Comparison of ENCODE assay signal across 17 cellular contexts in genomic region chr13:78593129-78593528, GRCh38. TPM values are rescaled to one million over a fixed set of nuclear protein-coding genes. Genes with fewer than 3 reads are reported as not detected.
DNase-seq lines count a peak whose midpoint lies in the region; ATAC-seq and TF ChIP-seq lines count a peak whose summit lies in the region.
"Had no signal": no experiment of that assay in that cellular context is flagged by ENCODE, and none has a peak within 500 bp of the region (broad histone marks: within the 10 kb centered on the region; RNA-seq: fewer than 3 reads in every experiment).

No MANE protein-coding gene starts in this region.

- peaks cover 3% of the 10 kb centered on the region; the same call in 1 of the 2 replicates for H3K4me1 ChIP-seq in SJCRH30
- H3K4me1 ChIP-seq in iPS-18a (ENCODE audit: control insufficient read depth, low read depth, low read length): peaks cover 25% of the 10 kb centered on the region
- no peaks in the 10 kb centered on the region for H3K4me1 ChIP-seq in breast epithelium
- H3K4me1 ChIP-seq: HAP-1 had no signal

- H3K4me3 Mint-ChIP-seq in IgD-negative memory B cell: peak overlapping the region in 1 of 4 donors; percentile 48
- H3K4me3 Mint-ChIP-seq in activated T-helper 1 cell treated with anti-CD3 and anti-CD28 coated beads, Interleukin-12 subunit alpha, Interleukin-12 subunit beta, Interleukin-2, Interleukin-4 antibody, amounts not matched to agents 30 ng/mL and 10 ng/mL and 1 ng/mL, durations not matched to agents 14 hours and 24 hours and 36 hours: no peak overlapping the region
- H3K4me3 Mint-ChIP-seq: HFFc6 had no signal

- no peak for DNase-seq in SJCRH30
- no peak for DNase-seq in activated T-helper 1 cell treated with anti-CD3 and anti-CD28 coated beads, Interleukin-12 subunit alpha, Interleukin-12 subunit beta, Interleukin-2, Interleukin-4 antibody, amounts not matched to agents 30 ng/mL and 10 ng/mL and 1 ng/mL, durations not matched to agents 14 hours and 24 hours and 36 hours (ENCODE audit: low spot score)
- no peak for DNase-seq in NCI-H82 (lab: John Stamatoyannopoulos, UW)
- DNase-seq in breast epithelium (ENCODE audit: low spot score in 2 of 2): no peak
- DNase-seq in nucleus accumbens (lab: John Stamatoyannopoulos, UW): no peak
- DNase-seq: C1 segment of cervical spinal cord; Calu3; CD4-positive, alpha-beta memory T cell; COR-L47; GM23248; HFFc6 had no signal

- H3K27me3 ChIP-seq in SJCRH30: no peaks in the 10 kb centered on the region
- H3K27me3 ChIP-seq in iPS-18a (ENCODE audit: control insufficient read depth, insufficient read depth, low read length): peaks cover 100% of the 10 kb centered on the region
- H3K27me3 ChIP-seq in breast epithelium: peaks cover 3 to 85% of the 10 kb centered on the region in 2 donors

- H3K36me3 ChIP-seq in SJCRH30 (no peaks in the 10 kb centered on the region; the same call in 1 of the 2 replicates), iPS-18a (ENCODE audit: control insufficient read depth, low read depth, low read length) (no peaks in the 10 kb centered on the region), breast epithelium (no peaks in the 10 kb centered on the region)
- H3K36me3 ChIP-seq: HAP-1 had no signal

- intact Hi-C loops in activated T-helper 1 cell treated with anti-CD3 and anti-CD28 coated beads, Interleukin-12 subunit alpha, Interleukin-12 subunit beta, Interleukin-2, Interleukin-4 antibody, amounts not matched to agents 30 ng/mL and 10 ng/mL and 1 ng/mL, durations not matched to agents 14 hours and 24 hours and 36 hours (cut with micrococcal nuclease): loop anchor here (2.0 to 5.0 kb wide), 3 partner anchors 16 to 671 kb away; no protein-coding TSS in a partner anchor
- intact Hi-C loops in breast epithelium (cut with DNase I; ENCODE audit: low total_unique reads): no loop called here

- H3K9me3 Mint-ChIP-seq in IgD-negative memory B cell: peaks cover 5 to 18% (median 11%) of the 10 kb centered on the region in 3 donors
- no peaks in the 10 kb centered on the region for H3K9me3 Mint-ChIP-seq in activated T-helper 1 cell treated with anti-CD3 and anti-CD28 coated beads, Interleukin-12 subunit alpha, Interleukin-12 subunit beta, Interleukin-2, Interleukin-4 antibody, amounts not matched to agents 30 ng/mL and 10 ng/mL and 1 ng/mL, durations not matched to agents 14 hours and 24 hours and 36 hours
- H3K9me3 Mint-ChIP-seq: HFFc6 had no signal

- TF ChIP-seq CTCF in breast epithelium (IDR thresholded peaks at IDR 0.05): no peak

- peaks cover 64% of the 10 kb centered on the region for H3K27me3 Mint-ChIP-seq in IgD-negative memory B cell
- peaks cover 81% of the 10 kb centered on the region for H3K27me3 Mint-ChIP-seq in activated T-helper 1 cell treated with anti-CD3 and anti-CD28 coated beads, Interleukin-12 subunit alpha, Interleukin-12 subunit beta, Interleukin-2, Interleukin-4 antibody, amounts not matched to agents 30 ng/mL and 10 ng/mL and 1 ng/mL, durations not matched to agents 14 hours and 24 hours and 36 hours (ENCODE audit: insufficient read depth)

- TF ChIP-seq POLR2A in breast epithelium (IDR thresholded peaks at IDR 0.05): no peak

- no peak overlapping the region for H3K9ac ChIP-seq in iPS-18a (ENCODE audit: low read length)
- H3K9ac ChIP-seq: GM23248 had no signal

- peak overlapping the region; percentile 71 to 98 (median 97) for H3K27ac Mint-ChIP-seq in IgD-negative memory B cell
- peak overlapping the region; percentile 18 for H3K27ac Mint-ChIP-seq in activated T-helper 1 cell treated with anti-CD3 and anti-CD28 coated beads, Interleukin-12 subunit alpha, Interleukin-12 subunit beta, Interleukin-2, Interleukin-4 antibody, amounts not matched to agents 30 ng/mL and 10 ng/mL and 1 ng/mL, durations not matched to agents 14 hours and 24 hours and 36 hours
- H3K27ac Mint-ChIP-seq: HFFc6 had no signal

- ATAC-seq in HG02642 (IDR thresholded peaks at IDR 0.05; ENCODE audit: poor library complexity, unreplicated experiment): no peak

- H3K9me3 ChIP-seq in SJCRH30 (replicated peaks): 0 out of 2 replicates have a peak, but pooled peaks cover 4% of the 10 kb centered on the region
- H3K9me3 ChIP-seq in iPS-18a (ENCODE audit: control insufficient read depth, low read depth, low read length): no peaks in the 10 kb centered on the region
- no peaks in the 10 kb centered on the region for H3K9me3 ChIP-seq in breast epithelium
- H3K9me3 ChIP-seq: HAP-1 had no signal

- no peaks in the 10 kb centered on the region for H3K36me3 Mint-ChIP-seq in IgD-negative memory B cell
- H3K36me3 Mint-ChIP-seq in activated T-helper 1 cell treated with anti-CD3 and anti-CD28 coated beads, Interleukin-12 subunit alpha, Interleukin-12 subunit beta, Interleukin-2, Interleukin-4 antibody, amounts not matched to agents 30 ng/mL and 10 ng/mL and 1 ng/mL, durations not matched to agents 14 hours and 24 hours and 36 hours (ENCODE audit: low read depth): no peaks in the 10 kb centered on the region

- H3K27ac ChIP-seq in SJCRH30 (peak overlapping the region; percentile 87), iPS-18a (ENCODE audit: low read length) (no peak overlapping the region), breast epithelium (no peak overlapping the region)
- H3K27ac ChIP-seq: GM23248 had no signal

- H3K4me3 ChIP-seq in SJCRH30: peak overlapping the region; percentile 56
- peak overlapping the region; percentile 40 for H3K4me3 ChIP-seq in iPS-18a (ENCODE audit: low read length)
- no peak overlapping the region for H3K4me3 ChIP-seq in breast epithelium
- H3K4me3 ChIP-seq: GM23248, HAP-1 had no signal

- H3K4me1 Mint-ChIP-seq in IgD-negative memory B cell: peaks cover 0 to 15% (median 5%) of the 10 kb centered on the region in 3 donors
- no peaks in the 10 kb centered on the region for H3K4me1 Mint-ChIP-seq in activated T-helper 1 cell treated with anti-CD3 and anti-CD28 coated beads, Interleukin-12 subunit alpha, Interleukin-12 subunit beta, Interleukin-2, Interleukin-4 antibody, amounts not matched to agents 30 ng/mL and 10 ng/mL and 1 ng/mL, durations not matched to agents 14 hours and 24 hours and 36 hours (ENCODE audit: low read depth)

RNA-seq across cellular contexts. Expression of gene POU4F1, which starts 10.2 kb away (rescaled TPM):
- polyA plus RNA-seq in IgD-negative memory B cell: not detected
- total RNA-seq in SJCRH30 (2014; rRNA removed; shearing (Covaris generic)): 77.8 and 97.0 TPM in 2 replicates
- total RNA-seq in activated T-helper 1 cell treated with anti-CD3 and anti-CD28 coated beads, Interleukin-12 subunit alpha, Interleukin-12 subunit beta, Interleukin-2, Interleukin-4 antibody, amounts not matched to agents 30 ng/mL and 10 ng/mL and 1 ng/mL, durations not matched to agents 14 hours and 24 hours and 36 hours: 0.23 and 0.29 TPM in 2 replicates
- total RNA-seq in breast epithelium: not detected
- total RNA-seq: A172, GM23248, HFFc6 had no signal
- polyA plus RNA-seq: BJ; CD4-positive, alpha-beta memory T cell; GM23248 had no signal

Comparison
In these comparisons a context has a peak if more than half of its experiments do, and no peak if none do; other contexts are left out.
1. H3K4me3 ChIP-seq: peak in SJCRH30 (single experiment) and iPS-18a (single experiment); none in breast epithelium (0 of 3).
2. RNA of gene POU4F1, which starts 10.2 kb away (total RNA-seq): 77.8 to 97.0 TPM in SJCRH30; 0.23 to 0.29 TPM in activated T-helper 1 cell treated with anti-CD3 and anti-CD28 coated beads, Interleukin-12 subunit alpha, Interleukin-12 subunit beta, Interleukin-2, Interleukin-4 antibody, amounts not matched to agents 30 ng/mL and 10 ng/mL and 1 ng/mL, durations not matched to agents 14 hours and 24 hours and 36 hours and not detected in breast epithelium; every median in the first group is over 10 times any median in the second.